Comparison of ENCODE assay signal across 10 cellular contexts in genomic region chrX:40100141-40100536, GRCh38. TPM values are rescaled to one million over a fixed set of nuclear protein-coding genes. Genes with fewer than 3 reads are reported as not detected.
DNase-seq lines count a peak whose midpoint lies in the region; TF ChIP-seq lines count a peak whose summit lies in the region.
"Had no signal": no experiment of that assay in that cellular context is flagged by ENCODE, and none has a peak within 500 bp of the region (broad histone marks: within the 10 kb centered on the region; RNA-seq: fewer than 3 reads in every experiment).

No MANE protein-coding gene starts in this region.

- WGBS in smooth muscle cell (ENCODE audit: low lambda C conversion rate) = 17% methylated on average over 21 of the region's 21 CpGs

- H3K79me2 ChIP-seq in OCI-LY1 (ENCODE audit: insufficient read depth, low read length) = no peaks in the 10 kb centered on the region
- peaks cover 20% of the 10 kb centered on the region for H3K79me2 ChIP-seq in smooth muscle cell (ENCODE audit: low read depth)

- H3K4me2 ChIP-seq in OCI-LY1 (ENCODE audit: low read length) (peak overlapping the region; percentile 66), smooth muscle cell (peak overlapping the region; percentile 90)

- H3K27me3 ChIP-seq in OCI-LY1 (ENCODE audit: insufficient read depth, low read length) = no peaks in the 10 kb centered on the region
- H3K27me3 ChIP-seq in smooth muscle cell (ENCODE audit: low read depth) = peaks cover 6% of the 10 kb centered on the region
- H3K27me3 ChIP-seq in dorsolateral prefrontal cortex = peaks cover 0 to 98% (median 63%) of the 10 kb centered on the region in 45 donors

- H3K27ac ChIP-seq in OCI-LY1 (ENCODE audit: low read depth, low read length, poor library complexity, severe bottlenecking) (peak overlapping the region; percentile 99), smooth muscle cell (ENCODE audit: low read depth) (peak overlapping the region; percentile 31), dorsolateral prefrontal cortex (peak overlapping the region in 11 of 59 donors; percentile 0 to 89 (median 42))

- H2AFZ ChIP-seq in OCI-LY1 (ENCODE audit: low read length) (no peak overlapping the region), smooth muscle cell (ENCODE audit: low read depth) (no peak overlapping the region)

- H3K4me1 ChIP-seq in OCI-LY1 (ENCODE audit: insufficient read depth, low read length, severe bottlenecking) (peaks cover 66% of the 10 kb centered on the region), smooth muscle cell (ENCODE audit: low read depth) (peaks cover 47% of the 10 kb centered on the region)
- H3K4me1 ChIP-seq: parathyroid adenoma had no signal

- H4K20me1 ChIP-seq in OCI-LY1 (ENCODE audit: insufficient read depth, low read length) (no peaks in the 10 kb centered on the region), smooth muscle cell (ENCODE audit: low read depth) (peaks cover 16% of the 10 kb centered on the region)

- peak overlapping the region; percentile 38 for H3K4me3 ChIP-seq in OCI-LY1 (ENCODE audit: low read depth, low read length, poor library complexity, severe bottlenecking)
- H3K4me3 ChIP-seq in smooth muscle cell = no peak overlapping the region
- H3K4me3 ChIP-seq in dorsolateral prefrontal cortex = no peak overlapping the region

- TF ChIP-seq CTCF in OCI-LY1 (IDR thresholded peaks at IDR 0.05; ENCODE audit: low read length) = no peak
- no peak for TF ChIP-seq CTCF in smooth muscle cell (IDR thresholded peaks at IDR 0.05; ENCODE audit: borderline replicate concordance, insufficient read depth, poor library complexity, severe bottlenecking)
- no peak for TF ChIP-seq CTCF in dorsolateral prefrontal cortex (IDR thresholded peaks at IDR 0.05 in 54 of 56, conservative IDR thresholded peaks at IDR 0.05 in 2 of 56; ENCODE audit: low read depth in 1 of 56, partially characterized antibody in 56 of 56)

- intact Hi-C loops in dorsolateral prefrontal cortex (cut with DNase I) = loop anchor here (5.0 to 10.0 kb wide), 4 partner anchors 167 to 1295 kb away; partner anchors contain the start of gene MID1IP1 (in 1 of the 2)

- H3F3A ChIP-seq in OCI-LY1 (ENCODE audit: insufficient read depth, low read length) (no peaks in the 10 kb centered on the region), smooth muscle cell (ENCODE audit: low read depth) (peaks cover 24% of the 10 kb centered on the region)

- H3K9me3 ChIP-seq in OCI-LY1 (ENCODE audit: low read length) (no peaks in the 10 kb centered on the region), smooth muscle cell (replicated peaks; ENCODE audit: low read depth) (no peaks in the 10 kb centered on the region)

- peak overlapping the region; percentile 48 for H3K9ac ChIP-seq in OCI-LY1 (ENCODE audit: low read length)
- no peak overlapping the region for H3K9ac ChIP-seq in smooth muscle cell (ENCODE audit: low read depth)
- H3K9ac ChIP-seq: parathyroid adenoma had no signal

- no peaks in the 10 kb centered on the region for H3K36me3 ChIP-seq in OCI-LY1 (ENCODE audit: insufficient read depth, low read length)
- no peaks in the 10 kb centered on the region for H3K36me3 ChIP-seq in smooth muscle cell (ENCODE audit: low read depth)

- DNase-seq in NCI-H2196 (lab: John Stamatoyannopoulos, UW; ENCODE audit: unreplicated experiment) (peak; percentile 25), NCI-H2196 treated with DMSO at 0.1 percent for 48 hours (lab: John Stamatoyannopoulos, UW; ENCODE audit: unreplicated experiment) (no peak), epidermal melanocyte (ENCODE audit: insufficient read length, low spot score) (peak; percentile 64), smooth muscle cell (lab: John Stamatoyannopoulos, UW; ENCODE audit: unreplicated experiment) (no peak), C1 segment of cervical spinal cord (lab: John Stamatoyannopoulos, UW) (no peak), dorsolateral prefrontal cortex (no peak)
- no peak for DNase-seq in activated CD4-positive, alpha-beta T cell treated with anti-CD3 and anti-CD28 coated beads for 48 hours
- DNase-seq: activated CD8-positive, alpha-beta memory T cell treated with anti-CD3 and anti-CD28 coated beads, Interleukin-2, amount 50 U/mL, for 48 hours had no signal

- H3K9me2 ChIP-seq in OCI-LY1 (ENCODE audit: low read depth, low read length) = no peaks in the 10 kb centered on the region

RNA-seq across cellular contexts. Expression of gene BCOR, which starts 2.4 kb away (rescaled TPM):
- 28.0 and 28.5 TPM in 2 replicates for total RNA-seq in smooth muscle cell
- 13.1 and 19.5 TPM in 2 replicates for polyA plus RNA-seq in smooth muscle cell
- total RNA-seq in dorsolateral prefrontal cortex = 10 to 100 TPM; 10.5 to 38.3 (median 19.7) TPM

Comparison
In these comparisons a context has a peak if more than half of its experiments do, and no peak if none do; other contexts are left out.
1. DNase-seq: peak in NCI-H2196 (single experiment) and epidermal melanocyte (single experiment); none in NCI-H2196 treated with DMSO at 0.1 percent for 48 hours (single experiment), smooth muscle cell (single experiment), activated CD4-positive, alpha-beta T cell treated with anti-CD3 and anti-CD28 coated beads for 48 hours (single experiment), C1 segment of cervical spinal cord (0 of 14) and dorsolateral prefrontal cortex (0 of 10).